In the genomic region with DNA sequence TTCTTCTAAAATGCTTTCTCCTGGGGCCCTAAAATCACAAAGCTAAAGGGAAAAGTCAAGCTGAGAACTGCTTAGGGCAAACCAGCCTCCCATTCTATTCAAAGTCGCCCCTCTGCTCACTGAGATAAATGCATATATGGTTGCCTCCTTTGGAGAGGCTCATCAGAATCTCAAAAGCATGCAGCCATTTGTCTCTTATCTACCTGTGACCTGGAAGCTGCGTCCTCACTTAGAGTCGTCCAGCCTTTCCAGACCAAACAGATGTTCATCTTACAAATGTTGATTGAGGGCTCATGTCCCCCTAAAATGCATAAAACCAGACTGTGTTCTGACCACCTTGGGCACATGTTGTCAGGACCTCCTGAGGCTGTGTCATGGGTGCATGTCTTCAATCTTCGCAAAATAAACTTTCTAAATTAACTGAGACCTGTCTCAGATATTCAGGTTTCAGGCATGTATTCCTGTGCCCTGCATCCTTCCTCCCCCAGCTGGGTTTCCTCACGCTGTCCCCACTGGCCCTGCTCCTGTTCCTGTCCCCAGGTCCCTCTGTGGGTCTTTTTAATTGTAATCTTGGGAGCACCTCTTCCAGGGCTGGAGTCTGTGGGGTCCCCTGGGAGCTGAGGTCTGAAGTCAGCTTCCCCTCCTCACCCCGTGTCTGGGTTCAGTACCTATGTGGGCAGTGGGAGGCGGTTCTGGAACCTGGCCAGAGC, we compare ENCODE assay signal across 6 cellular contexts. TPM values are rescaled to one million over a fixed set of nuclear protein-coding genes. Genes with fewer than 3 reads are reported as not detected.
"Had no signal": no experiment of that assay in that cellular context is flagged by ENCODE, and none has a peak within 500 bp of the region (broad histone marks: within the 10 kb centered on the region; RNA-seq: fewer than 3 reads in every experiment).

A gene with protein sequence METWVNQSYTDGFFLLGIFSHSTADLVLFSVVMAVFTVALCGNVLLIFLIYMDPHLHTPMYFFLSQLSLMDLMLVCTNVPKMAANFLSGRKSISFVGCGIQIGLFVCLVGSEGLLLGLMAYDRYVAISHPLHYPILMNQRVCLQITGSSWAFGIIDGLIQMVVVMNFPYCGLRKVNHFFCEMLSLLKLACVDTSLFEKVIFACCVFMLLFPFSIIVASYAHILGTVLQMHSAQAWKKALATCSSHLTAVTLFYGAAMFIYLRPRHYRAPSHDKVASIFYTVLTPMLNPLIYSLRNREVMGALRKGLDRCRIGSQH (plus strand): TSS at position 660 of the 710 bp plus-strand sequence. CDS start 7,357 bp downstream, outside the sequence.

RNA-seq across cellular contexts. Expression of the gene that starts here (rescaled TPM):
- total RNA-seq: H4, H7, HepG2, HFFc6, HT1080 had no signal
- polyA plus RNA-seq: HepG2, IgD-negative memory B cell had no signal
